ENCODE assay signal across 8 cellular contexts in the genomic region with DNA sequence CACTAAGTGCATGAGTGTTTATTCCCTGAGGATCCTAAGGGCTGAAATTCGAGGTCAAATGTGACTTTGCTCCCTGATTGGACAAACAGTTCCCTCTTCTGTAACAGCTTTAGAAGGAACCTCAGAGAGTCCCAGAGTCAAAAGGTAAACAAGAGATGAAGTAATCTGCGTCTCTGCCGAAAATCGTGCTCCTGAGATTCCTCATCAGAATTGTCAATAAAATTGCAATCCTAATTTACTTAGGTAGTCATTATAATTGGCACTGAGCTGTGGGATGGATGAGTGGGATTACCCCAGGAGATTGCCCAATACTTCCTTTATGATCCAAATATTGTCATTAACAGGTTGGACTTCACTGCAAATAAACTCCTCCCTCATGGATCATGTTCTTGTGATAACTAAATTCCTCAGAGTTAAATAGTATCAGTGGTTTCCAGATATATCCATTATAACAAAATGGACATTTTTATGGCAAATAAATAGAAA. TPM values are rescaled to one million over a fixed set of nuclear protein-coding genes. Genes with fewer than 3 reads are reported as not detected.
DNase-seq lines count a peak whose midpoint lies in the region; ATAC-seq and TF ChIP-seq lines count a peak whose summit lies in the region.

No MANE protein-coding gene starts in this region.

- ATAC-seq in IMR-90 (ENCODE audit: low read depth) (0 out of 2 replicates have a peak, but pooled peaks have one; percentile 2), naive B cell (ENCODE audit: low read depth in 2 of 2) (no peak), HG03097 (IDR thresholded peaks at IDR 0.05; ENCODE audit: low FRiP score, unreplicated experiment) (no peak)
- ATAC-seq in central memory CD8-positive, alpha-beta T cell (replicated peaks; ENCODE audit: extremely low read depth, poor library complexity, severe bottlenecking), result no peak

- H2AFZ ChIP-seq in IMR-90 (replicated peaks; ENCODE audit: low read length, poor library complexity), result peak overlapping the region; percentile 61

- dilution Hi-C loops in IMR-90 (cut with HindIII; ENCODE audit: low sequenced_read_pairs, unreplicated experiment), result no loop called here

- TF ChIP-seq POLR2A in IMR-90 (IDR thresholded peaks at IDR 0.05; ENCODE audit: low read depth, low read length), result no peak

- no peaks in the 10 kb centered on the region; the same call in 1 of the 2 replicates for H3K4me1 ChIP-seq in IMR-90 (ENCODE audit: control insufficient read depth, insufficient read depth, low read length)

- peak overlapping the region; percentile 40; the same call in 1 of the 2 replicates for H3K56ac ChIP-seq in IMR-90 (ENCODE audit: extremely low read depth, insufficient read depth, low read length)

- POLR2A ChIA-PET in IMR-90 (lab: Charles Lee; ENCODE audit: unreplicated experiment), result no interaction called here

- no peaks in the 10 kb centered on the region for H3K9me3 Mint-ChIP-seq in central memory CD8-positive, alpha-beta T cell
- H3K9me3 Mint-ChIP-seq in naive B cell, result peaks cover 0 to 3% (median 0%) of the 10 kb centered on the region in 7 donors

- H2AK9ac ChIP-seq in IMR-90 (replicated peaks; ENCODE audit: low read depth, low read length, poor library complexity), result no peak overlapping the region

- H3K27ac Mint-ChIP-seq in central memory CD8-positive, alpha-beta T cell (ENCODE audit: low read depth), result peak overlapping the region; percentile 94
- peak overlapping the region in 4 of 6 donors; percentile 95 to 100 (median 97) for H3K27ac Mint-ChIP-seq in naive B cell

- H3K4ac ChIP-seq in IMR-90 (ENCODE audit: low read depth, low read length), result no peak overlapping the region

- no peaks in the 10 kb centered on the region for H3K36me3 ChIP-seq in IMR-90 (ENCODE audit: control insufficient read depth, insufficient read depth, low read length)

- H3K14ac ChIP-seq in IMR-90 (replicated peaks; ENCODE audit: low read depth, low read length), result no peak overlapping the region; the same call in 1 of the 2 replicates

- no peak overlapping the region for H4K91ac ChIP-seq in IMR-90 (ENCODE audit: insufficient read depth, low read depth, low read length)

- no peaks in the 10 kb centered on the region for H3K27me3 Mint-ChIP-seq in central memory CD8-positive, alpha-beta T cell
- no peaks in the 10 kb centered on the region for H3K27me3 Mint-ChIP-seq in naive B cell

- no peak for TF ChIP-seq RAD21 in IMR-90 (IDR thresholded peaks at IDR 0.05; ENCODE audit: low read length)

- peak overlapping the region; percentile 96; the same call in 1 of the 2 replicates for H3K23ac ChIP-seq in IMR-90 (ENCODE audit: low read depth, low read length)

- peak overlapping the region; percentile 91; the same call in 1 of the 2 replicates for H3K9ac ChIP-seq in IMR-90 (ENCODE audit: low read depth, low read length)

- peak overlapping the region; percentile 90 for H3K4me3 Mint-ChIP-seq in central memory CD8-positive, alpha-beta T cell
- H3K4me3 Mint-ChIP-seq in naive B cell, result peak overlapping the region; percentile 90 to 97 (median 95)

- H3K4me1 Mint-ChIP-seq in central memory CD8-positive, alpha-beta T cell, result peaks cover 36% of the 10 kb centered on the region
- peaks cover 29 to 43% (median 32%) of the 10 kb centered on the region in 3 donors for H3K4me1 Mint-ChIP-seq in naive B cell

- peak overlapping the region; percentile 70 for H3K4me3 ChIP-seq in IMR-90 (ENCODE audit: insufficient read depth, low read depth, low read length)

- no peak overlapping the region for H4K5ac ChIP-seq in IMR-90 (ENCODE audit: low read depth, low read length)

- H2BK5ac ChIP-seq in IMR-90 (ENCODE audit: low read depth, low read length, poor library complexity, severe bottlenecking), result no peak overlapping the region

- peaks cover 20 to 32% of the 10 kb centered on the region in 2 experiments for H3K79me1 ChIP-seq in IMR-90 (ENCODE audit: low read depth in 1 of 2, low read length in 2 of 2)

- H2BK120ac ChIP-seq in IMR-90 (ENCODE audit: low read depth, low read length), result no peak overlapping the region

- H3K27me3 ChIP-seq in IMR-90 (ENCODE audit: control insufficient read depth, insufficient read depth, low read length), result no peaks in the 10 kb centered on the region

- H2BK15ac ChIP-seq in IMR-90 (ENCODE audit: low read depth, low read length), result no peak overlapping the region

- H2AK5ac ChIP-seq in IMR-90 (ENCODE audit: low read depth, low read length), result no peak overlapping the region

- H3K9me1 ChIP-seq in IMR-90 (ENCODE audit: insufficient read depth, low read length), result no peaks in the 10 kb centered on the region

- TF ChIP-seq CTCF in IMR-90 (conservative IDR thresholded peaks at IDR 0.05; ENCODE audit: low read depth, low read length), result no peak

- no CpG with 5 or more reads among the region's 4 CpGs for WGBS in IMR-90 (ENCODE audit: extremely low coverage in 2 of 2, insufficient read length in 1 of 2), 2 experiments

- H3K4me2 ChIP-seq in IMR-90 (ENCODE audit: low read depth, low read length), result peak overlapping the region; percentile 81

- H4K8ac ChIP-seq in IMR-90 (ENCODE audit: low read depth in 2 of 2, low read length in 2 of 2), result peak overlapping the region; percentile 28 to 90; a peak in 3 of 4 replicates

- in situ Hi-C loops in IMR-90 (cut with MboI; ENCODE audit: low sequenced_read_pairs), result no loop called here

- no peak overlapping the region for H3K18ac ChIP-seq in IMR-90 (ENCODE audit: low read depth, low read length)

- DNase-seq in CD1c-positive myeloid dendritic cell (ENCODE audit: extremely low spot score), result peak; percentile 17
- DNase-seq in IMR-90, result no peak
- DNase-seq in central memory CD8-positive, alpha-beta T cell (ENCODE audit: low spot score in 2 of 2), result no peak
- no peak for DNase-seq in naive B cell
- DNase-seq in HCEC 1CT, result no peak
- DNase-seq in SHP77 treated with DMSO at 0.1 percent for 48 hours (lab: John Stamatoyannopoulos, UW), result no peak
- no peak for DNase-seq in AG20443 (ENCODE audit: low spot score)

- H3K36me3 Mint-ChIP-seq in central memory CD8-positive, alpha-beta T cell (ENCODE audit: insufficient read depth), result peaks cover 13% of the 10 kb centered on the region
- H3K36me3 Mint-ChIP-seq in naive B cell, result peaks cover 0 to 4% of the 10 kb centered on the region in 2 donors

- no peaks in the 10 kb centered on the region for H3K9me3 ChIP-seq in IMR-90 (ENCODE audit: control insufficient read depth, insufficient read depth, low read length)

- no TSS peak for BruUV-seq in IMR-90 (replicated peaks; lab: Mats Ljungman, UMichigan)

- H2BK20ac ChIP-seq in IMR-90 (ENCODE audit: low read depth, low read length), result no peak overlapping the region

- CTCF ChIA-PET in IMR-90 (lab: Yijun Ruan, JAX), result no interaction called here

- intact Hi-C loops in IMR-90 (cut with micrococcal nuclease), result no loop called here

- no peaks in the 10 kb centered on the region; the same call in 1 of the 2 replicates for H4K20me1 ChIP-seq in IMR-90 (ENCODE audit: insufficient read depth, low read length)

- no peak overlapping the region for H3K27ac ChIP-seq in IMR-90 (ENCODE audit: insufficient read depth, low read length)

TF ChIP-seq in IMR-90, 13 proteins besides CTCF, POLR2A, EP300 and RAD21:
- TF ChIP-seq NFE2L2 (IDR thresholded peaks at IDR 0.05; ENCODE audit: low read depth, low read length) (no peak), CEBPB (IDR thresholded peaks at IDR 0.05; ENCODE audit: low read depth, low read length) (peak; percentile 82)
TF ChIP-seq in IMR-90: peak in this region for 1.

RNA-seq across cellular contexts. Expression of gene SUCLG1, which starts 0.9 kb away (rescaled TPM):
- 50.5 and 57.2 TPM in 2 replicates for total RNA-seq in IMR-90 (2012; rRNA removed)
- polyA plus RNA-seq in IMR-90 (2012; rRNA removed), result 49.8 and 52.7 TPM in 2 replicates
- polyA plus RNA-seq in IMR-90 (2012; cell fraction: cytosol; rRNA removed), result 19.7 and 28.3 TPM in 2 replicates
- 15.2 and 33.4 TPM in 2 replicates for polyA plus RNA-seq in IMR-90 (2012; cell fraction: nucleus; rRNA removed; ENCODE audit: low replicate concordance)
- 10 to 100 TPM; 57.9 to 85.9 (median 64.0) TPM for polyA plus RNA-seq in naive B cell (ENCODE audit: low read depth in 6 of 6)

RNA-seq across cellular contexts. Expression of gene DNAH6, which starts 56.3 kb away (rescaled TPM):
- under 0.01 TPM in 2 replicates for total RNA-seq in IMR-90 (2012; rRNA removed)
- 0.07 and 0.09 TPM in 2 replicates for polyA plus RNA-seq in IMR-90 (2012; rRNA removed)
- not detected in 2 replicates for polyA plus RNA-seq in IMR-90 (2012; cell fraction: cytosol; rRNA removed)
- polyA plus RNA-seq in IMR-90 (2012; cell fraction: nucleus; rRNA removed; ENCODE audit: low replicate concordance), result under 0.01 and 0.05 TPM in 2 replicates
- under 1 TPM in 4 of 6 donors, not detected in 2; 0.23 to 0.69 (median 0.60) TPM for polyA plus RNA-seq in naive B cell (ENCODE audit: low read depth in 6 of 6)
